8 cellular contexts compared by ENCODE assay signal in the genomic region with DNA sequence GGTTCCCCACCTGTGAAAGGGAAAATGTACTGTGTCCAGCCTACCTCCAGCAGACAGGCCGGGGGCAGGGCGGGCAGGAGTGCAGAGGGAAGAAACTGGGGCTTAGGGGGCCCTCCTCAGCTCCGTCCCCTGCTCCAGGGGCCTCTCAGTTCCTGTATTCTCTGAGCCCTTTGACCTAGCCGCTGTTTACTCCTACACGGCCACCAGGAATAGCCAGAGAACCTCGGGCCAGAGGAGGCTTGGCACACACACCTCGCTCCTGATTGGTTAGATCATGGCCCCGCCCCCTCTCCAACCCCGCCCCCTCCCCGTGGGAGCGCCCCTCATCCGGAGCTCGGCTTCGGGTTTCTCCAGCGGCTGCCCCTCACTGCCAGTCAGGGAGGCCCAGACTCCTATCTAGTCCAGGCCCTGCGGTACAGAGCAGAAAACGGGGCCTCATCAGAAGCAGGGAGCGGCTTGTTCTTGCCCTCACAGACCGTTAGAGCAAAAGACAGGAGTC. TPM values are rescaled to one million over a fixed set of nuclear protein-coding genes. Genes with fewer than 3 reads are reported as not detected.
DNase-seq lines count a peak whose midpoint lies in the region; ATAC-seq lines count a peak whose summit lies in the region.

No MANE protein-coding gene starts in this region.

- H3K4me1 ChIP-seq in subcutaneous abdominal adipose tissue (ENCODE audit: control insufficient read depth in 5 of 5, insufficient read depth in 5 of 5, low read length in 5 of 5), result peaks cover 16 to 41% (median 38%) of the 10 kb centered on the region in 5 donors

- no peaks in the 10 kb centered on the region for H3K27me3 Mint-ChIP-seq in activated CD8-positive, alpha-beta memory T cell treated with anti-CD3 and anti-CD28 coated beads, Interleukin-2, amount 10 ng/mL, durations not matched to agents 7 days and 5 days

- no peaks in the 10 kb centered on the region for H3K27me3 ChIP-seq in subcutaneous abdominal adipose tissue (ENCODE audit: control insufficient read depth in 5 of 5, insufficient read depth in 4 of 5, low read length in 5 of 5)

- no peak for ATAC-seq in activated CD8-positive, alpha-beta memory T cell treated with anti-CD3 and anti-CD28 coated beads, Interleukin-2, amount 10 ng/mL, durations not matched to agents 7 days and 5 days
- ATAC-seq in GM21786 (IDR thresholded peaks at IDR 0.05; ENCODE audit: unreplicated experiment), result no peak
- ATAC-seq in HG02571 (IDR thresholded peaks at IDR 0.05; ENCODE audit: unreplicated experiment), result no peak

- peaks cover 0 to 12% (median 10%) of the 10 kb centered on the region in 5 donors for H3K9me3 ChIP-seq in subcutaneous abdominal adipose tissue (ENCODE audit: control insufficient read depth in 5 of 5, low read length in 5 of 5)

- H3K4me3 ChIP-seq in subcutaneous abdominal adipose tissue (ENCODE audit: low read depth in 1 of 5, low read length in 5 of 5), result peak overlapping the region; percentile 48 to 90 (median 57)

- H3K4me3 Mint-ChIP-seq in activated CD8-positive, alpha-beta memory T cell treated with anti-CD3 and anti-CD28 coated beads, Interleukin-2, amount 10 ng/mL, durations not matched to agents 7 days and 5 days, result no peak overlapping the region

- H3K27ac Mint-ChIP-seq in activated CD8-positive, alpha-beta memory T cell treated with anti-CD3 and anti-CD28 coated beads, Interleukin-2, amount 10 ng/mL, durations not matched to agents 7 days and 5 days, result no peak overlapping the region

- peaks cover 3% of the 10 kb centered on the region for H3K9me3 Mint-ChIP-seq in activated CD8-positive, alpha-beta memory T cell treated with anti-CD3 and anti-CD28 coated beads, Interleukin-2, amount 10 ng/mL, durations not matched to agents 7 days and 5 days (ENCODE audit: low read depth)

- H3K9ac ChIP-seq in subcutaneous abdominal adipose tissue (ENCODE audit: low read length in 5 of 5), result peak overlapping the region; percentile 63 to 97 (median 91)

- CTCF ChIA-PET in activated CD8-positive, alpha-beta memory T cell treated with anti-CD3 and anti-CD28 coated beads, Interleukin-2, amount 10 ng/mL, durations not matched to agents 7 days and 5 days (lab: Charles Lee), result interaction anchor here (0.6 to 1.3 kb wide), 4 partner anchors 22 to 162 kb away, joined by 3 to 7 read pairs (median 3); a partner anchor contains a TSS

- peaks cover 50% of the 10 kb centered on the region for H3K36me3 Mint-ChIP-seq in activated CD8-positive, alpha-beta memory T cell treated with anti-CD3 and anti-CD28 coated beads, Interleukin-2, amount 10 ng/mL, durations not matched to agents 7 days and 5 days

- peak overlapping the region; percentile 99 for H3K27ac ChIP-seq in subcutaneous abdominal adipose tissue (ENCODE audit: low read depth, low read length)

- DNase-seq in activated CD8-positive, alpha-beta memory T cell treated with anti-CD3 and anti-CD28 coated beads, Interleukin-2, amount 50 U/mL, for 48 hours, result peak; percentile 76
- DNase-seq in activated CD8-positive, alpha-beta memory T cell treated with anti-CD3 and anti-CD28 coated beads, Interleukin-2, amount 10 ng/mL, durations not matched to agents 7 days and 5 days, result no peak
- DNase-seq in RPMI8226 (peak; percentile 36), ecto neural progenitor cell (ENCODE audit: low spot score) (peak; percentile 97), lung microvascular endothelial cell (ENCODE audit: low read depth in 2 of 2) (peak; percentile 70 to 86)

- peaks cover 34% of the 10 kb centered on the region for H3K4me1 Mint-ChIP-seq in activated CD8-positive, alpha-beta memory T cell treated with anti-CD3 and anti-CD28 coated beads, Interleukin-2, amount 10 ng/mL, durations not matched to agents 7 days and 5 days

- H3K36me3 ChIP-seq in subcutaneous abdominal adipose tissue (ENCODE audit: control insufficient read depth in 5 of 5, insufficient read depth in 5 of 5, low read length in 5 of 5), result peaks cover 5 to 42% (median 41%) of the 10 kb centered on the region in 5 donors

RNA-seq across cellular contexts. Expression of a gene that starts 2.2 kb away (rescaled TPM):
- total RNA-seq in activated CD8-positive, alpha-beta memory T cell treated with anti-CD3 and anti-CD28 coated beads, Interleukin-2, amount 10 ng/mL, durations not matched to agents 7 days and 5 days, result 10 to 100 TPM; 75.7 to 93.5 TPM
- 23.5 and 30.0 TPM in 2 replicates for total RNA-seq in lung microvascular endothelial cell

RNA-seq across cellular contexts. Expression of a gene that starts 19.6 kb away (rescaled TPM):
- total RNA-seq in activated CD8-positive, alpha-beta memory T cell treated with anti-CD3 and anti-CD28 coated beads, Interleukin-2, amount 10 ng/mL, durations not matched to agents 7 days and 5 days, result 10 to 100 TPM; 64.7 to 71.4 TPM
- total RNA-seq in lung microvascular endothelial cell, result 25.5 and 26.6 TPM in 2 replicates

RNA-seq across cellular contexts. Expression of a gene that starts 19.8 kb away (rescaled TPM):
- total RNA-seq in activated CD8-positive, alpha-beta memory T cell treated with anti-CD3 and anti-CD28 coated beads, Interleukin-2, amount 10 ng/mL, durations not matched to agents 7 days and 5 days, result 10 to 100 TPM; 33.6 to 34.3 TPM
- total RNA-seq in lung microvascular endothelial cell, result 22.0 and 24.8 TPM in 2 replicates

RNA-seq across cellular contexts. Expression of a gene that starts 33.3 kb away (rescaled TPM):
- total RNA-seq in activated CD8-positive, alpha-beta memory T cell treated with anti-CD3 and anti-CD28 coated beads, Interleukin-2, amount 10 ng/mL, durations not matched to agents 7 days and 5 days, result 1 to 10 TPM; 1.8 to 2.6 TPM
- total RNA-seq in lung microvascular endothelial cell, result 0.44 and 0.60 TPM in 2 replicates

RNA-seq across cellular contexts. Expression of a gene that starts 40.4 kb away (rescaled TPM):
- 10 to 100 TPM; 51.4 to 53.5 TPM for total RNA-seq in activated CD8-positive, alpha-beta memory T cell treated with anti-CD3 and anti-CD28 coated beads, Interleukin-2, amount 10 ng/mL, durations not matched to agents 7 days and 5 days
- total RNA-seq in lung microvascular endothelial cell, result 8.9 and 12.3 TPM in 2 replicates
